ENCODE assay signal across 26 cellular contexts in genomic region chr4:168362025-168362401, GRCh38.
"Had no signal": no experiment of that assay in that cellular context is flagged by ENCODE, and none has a peak within 500 bp of the region (broad histone marks: within the 10 kb centered on the region; RNA-seq: fewer than 3 reads in every experiment).

No MANE protein-coding gene starts in this region.

- H3K4me1 ChIP-seq: body of pancreas had no signal

- H3K4me3 ChIP-seq: body of pancreas had no signal

- H3K27me3 ChIP-seq: body of pancreas had no signal

- ATAC-seq: activated CD8-positive, alpha-beta memory T cell treated with anti-CD3 and anti-CD28 coated beads, Interleukin-2, amount 10 ng/mL, durations not matched to agents 7 days and 5 days; body of pancreas; Panc1; T-helper 17 cell; WTC11 had no signal

- DNase-seq: activated CD4-positive, alpha-beta T cell treated with anti-CD3 and anti-CD28 coated beads for 48 hours; activated CD4-positive, alpha-beta T cell treated with anti-CD3 and anti-CD28 coated beads, Interleukin-2, amount 50 U/mL, for 4 hours; activated CD4-positive, CD25-positive, alpha-beta regulatory T cell treated with anti-CD3 and anti-CD28 coated beads, Interleukin-2, amount 50 U/mL, for 72 hours; activated CD8-positive, alpha-beta memory T cell treated with anti-CD3 and anti-CD28 coated beads, Interleukin-2, amount 10 ng/mL, durations not matched to agents 7 days and 5 days; activated effector memory CD4-positive, alpha-beta T cell treated with Interleukin-2 at 50 U/mL for 16 hours; activated naive CD4-positive, alpha-beta T cell; activated T-cell treated with anti-CD3 and anti-CD28 coated beads, Interleukin-2, amount 50 U/mL, for 24 hours; aorta; body of pancreas; central memory CD4-positive, alpha-beta T cell; NCI-H1092; NCI-H1417; NCI-H1930; NCI-H2107; NCI-H2171 treated with DMSO at 0.1 percent for 48 hours; NCI-H226; NCI-H526; NCI-H774; OCI-M1; SIG-M5; T-helper 17 cell; T-helper 9 cell had no signal

- H3K9ac ChIP-seq: KMS-11 had no signal

- H3K4me2 ChIP-seq: KMS-11 had no signal

- H3K27ac ChIP-seq: body of pancreas, KMS-11, RWPE1 had no signal

- H3K9me3 ChIP-seq: body of pancreas had no signal
